13 cellular contexts compared by ENCODE assay signal in genomic region chr3:187264051-187264450, GRCh38. TPM values are rescaled to one million over a fixed set of nuclear protein-coding genes. Genes with fewer than 3 reads are reported as not detected.
DNase-seq lines count a peak whose midpoint lies in the region; ATAC-seq, FAIRE-seq and TF ChIP-seq lines count a peak whose summit lies in the region.
"Had no signal": no experiment of that assay in that cellular context is flagged by ENCODE, and none has a peak within 500 bp of the region (broad histone marks: within the 10 kb centered on the region; RNA-seq: fewer than 3 reads in every experiment).

No MANE protein-coding gene starts in this region.

- H3K27me3 Mint-ChIP-seq in Calu3 (ENCODE audit: unreplicated experiment) (no peaks in the 10 kb centered on the region), H9 (ENCODE audit: low read depth) (no peaks in the 10 kb centered on the region)

- no peaks in the 10 kb centered on the region for H3K79me2 ChIP-seq in H9 (ENCODE audit: insufficient read depth, low read length)

- no peak overlapping the region for H2BK12ac ChIP-seq in H9 (ENCODE audit: insufficient read length, low read depth, low read length)

- intact Hi-C loops in Calu3 (cut with micrococcal nuclease; ENCODE audit: unreplicated experiment) (no loop called here), pancreas (cut with DNase I) (no loop called here)

- H3K27ac ChIP-seq in pancreas = peak overlapping the region in 2 of 4 donors; percentile 28 to 56
- no peak overlapping the region for H3K27ac ChIP-seq in H9 (ENCODE audit: insufficient read length, low read depth, low read length)
- no peak overlapping the region for H3K27ac ChIP-seq in caudate nucleus (ENCODE audit: low read depth, low read length)

- H3K36me3 ChIP-seq in pancreas = no peaks in the 10 kb centered on the region

- FAIRE-seq in pancreas (lab: Jason Lieb, UNC) = no peak

- H3K4me3 Mint-ChIP-seq in Calu3 (ENCODE audit: low read depth, unreplicated experiment) (no peak overlapping the region), H9 (no peak overlapping the region)

- no peak overlapping the region for H4K5ac ChIP-seq in H9 (ENCODE audit: insufficient read length, low read depth, low read length)

- H3K79me1 ChIP-seq in H9 (ENCODE audit: insufficient read depth, low read depth, low read length, poor library complexity, severe bottlenecking) = no peaks in the 10 kb centered on the region

- ATAC-seq in pancreas (peak; percentile 93 to 96 (median 96)), HG03097 (IDR thresholded peaks at IDR 0.05; ENCODE audit: low FRiP score, unreplicated experiment) (no peak)

- H3K9me3 Mint-ChIP-seq in Calu3 (ENCODE audit: low read depth, unreplicated experiment) (no peaks in the 10 kb centered on the region), H9 (peaks cover 4 to 5% of the 10 kb centered on the region in 2 experiments)

- no peaks in the 10 kb centered on the region for H3K36me3 Mint-ChIP-seq in Calu3 (ENCODE audit: insufficient read depth, unreplicated experiment)
- peaks cover 0 to 5% (median 4%) of the 10 kb centered on the region in 3 experiments; a peak in 3 of 7 replicates for H3K36me3 Mint-ChIP-seq in H9 (ENCODE audit: insufficient read depth in 1 of 3, low read depth in 3 of 3)

- H3K4me3 ChIP-seq in fibroblast of the aortic adventitia (ENCODE audit: low read depth, low read length) = no peak overlapping the region
- no peak overlapping the region for H3K4me3 ChIP-seq in pancreas

- H3K4me1 Mint-ChIP-seq in Calu3 (ENCODE audit: low read depth, unreplicated experiment) (peaks cover 44% of the 10 kb centered on the region), H9 (peaks cover 6 to 7% of the 10 kb centered on the region in 2 experiments)

- DNase-seq in Calu3 = peak; percentile 47
- DNase-seq in NCI-H510A treated with DMSO at 0.1 percent for 48 hours (lab: John Stamatoyannopoulos, UW) = peak; percentile 43
- DNase-seq in fibroblast of the aortic adventitia (ENCODE audit: low read depth) = peak; percentile 81
- DNase-seq in pancreas = peak in 1 of 6 donors; percentile 20
- DNase-seq in H9 = no peak
- DNase-seq in NCI-H1930 (lab: John Stamatoyannopoulos, UW) = no peak
- DNase-seq in caudate nucleus (lab: John Stamatoyannopoulos, UW) = no peak
- DNase-seq: activated T-cell treated with anti-CD3 and anti-CD28 coated beads, Interleukin-2, amount 50 U/mL, for 1 hour; erythroblast; NCI-H1694 treated with DMSO at 0.1 percent for 48 hours; occipital lobe had no signal

- no peak overlapping the region for H3K18ac ChIP-seq in H9 (ENCODE audit: insufficient read length, low read depth, low read length)

- no peak overlapping the region for H3K14ac ChIP-seq in H9 (ENCODE audit: insufficient read depth, low read length)

- H4K91ac ChIP-seq in H9 (ENCODE audit: insufficient read length, low read depth, low read length) = no peak overlapping the region

- no peak overlapping the region for H3K4me2 ChIP-seq in H9 (ENCODE audit: insufficient read depth, insufficient read length, low read length)

- CTCF ChIA-PET in Calu3 (lab: Charles Lee) = interaction anchor here (0.6 to 3.3 kb wide), 8 partner anchors 9 to 1873 kb away, joined by 3 to 14 read pairs (median 4); no protein-coding TSS in a partner anchor

- H2BK20ac ChIP-seq in H9 (ENCODE audit: low read depth, low read length, poor library complexity, severe bottlenecking) = no peak overlapping the region

- H3K9me3 ChIP-seq in pancreas = no peaks in the 10 kb centered on the region
- no peaks in the 10 kb centered on the region for H3K9me3 ChIP-seq in H9 (ENCODE audit: control insufficient read depth, low read depth, low read length)

- no peaks in the 10 kb centered on the region for H4K20me1 ChIP-seq in H9 (ENCODE audit: control insufficient read depth, insufficient read depth, insufficient read length)

- no peak overlapping the region for H3K4ac ChIP-seq in H9 (ENCODE audit: low read depth, low read length)

- no peak overlapping the region for H3K23ac ChIP-seq in H9 (ENCODE audit: insufficient read length, low read depth, low read length)

- no peak overlapping the region for H3T11ph ChIP-seq in H9 (ENCODE audit: low read length)

- H3K27ac Mint-ChIP-seq in Calu3 (ENCODE audit: unreplicated experiment) = peak overlapping the region; percentile 7
- H3K27ac Mint-ChIP-seq in H9 = no peak overlapping the region

- no peak overlapping the region for H3K9ac ChIP-seq in H9 (ENCODE audit: extremely low read depth, insufficient read length, low read length)

- H3K4me1 ChIP-seq in pancreas = peaks cover 9 to 25% (median 16%) of the 10 kb centered on the region in 3 donors
- H3K4me1 ChIP-seq in H9 (ENCODE audit: insufficient read depth, low read length) = no peaks in the 10 kb centered on the region

- no peak overlapping the region for H2BK15ac ChIP-seq in H9 (ENCODE audit: low read depth, low read length)

- H2AFZ ChIP-seq in H9 (ENCODE audit: low read length) = no peak overlapping the region

- H4K8ac ChIP-seq in H9 (replicated peaks; ENCODE audit: insufficient read length, low read depth, low read length) = no peak overlapping the region

- H3K27me3 ChIP-seq in pancreas (no peaks in the 10 kb centered on the region), H9 (ENCODE audit: insufficient read depth, low read length) (no peaks in the 10 kb centered on the region)

- TF ChIP-seq CTCF in Calu3 (IDR thresholded peaks at IDR 0.05; ENCODE audit: unreplicated experiment) = no peak
- TF ChIP-seq CTCF in fibroblast of the aortic adventitia (IDR thresholded peaks at IDR 0.05; ENCODE audit: insufficient read depth, low read length) = no peak
- no peak for TF ChIP-seq CTCF in pancreas (IDR thresholded peaks at IDR 0.05)
- TF ChIP-seq CTCF in H9 (conservative IDR thresholded peaks at IDR 0.05) = no peak

- 8 to 11% methylated on average over 4 of the region's 4 CpGs for WGBS in pancreas, 2 donors
- no CpG with 5 or more reads among the region's 4 CpGs for WGBS in H9 (ENCODE audit: extremely low coverage, insufficient read length, low lambda C conversion rate)

- no peak overlapping the region for H2AK5ac ChIP-seq in H9 (ENCODE audit: insufficient read length, low read length)

- no peak overlapping the region for H3K56ac ChIP-seq in H9 (ENCODE audit: insufficient read length, low read depth, low read length)

- H3K23me2 ChIP-seq in H9 (ENCODE audit: insufficient read length, low read depth, low read length, poor library complexity, severe bottlenecking) = no peaks in the 10 kb centered on the region

- H2BK5ac ChIP-seq in H9 (ENCODE audit: insufficient read length, low read length) = no peak overlapping the region

- no peak overlapping the region for H2BK120ac ChIP-seq in H9 (ENCODE audit: low read depth, low read length, poor library complexity, severe bottlenecking)

- no TSS peak for BruUV-seq in Calu3 (replicated peaks; lab: Mats Ljungman, UMichigan)

RNA-seq across cellular contexts. Expression of gene MASP1, which starts 27.5 kb away (rescaled TPM):
- 0.17 and 0.59 TPM in 2 replicates for total RNA-seq in Calu3 (2022)
- 4.8 and 19.2 TPM in 2 replicates for total RNA-seq in fibroblast of the aortic adventitia (ENCODE audit: low replicate concordance)
- total RNA-seq in pancreas = 1 to 10 TPM in 2 of 6 donors, under 1 TPM in 4; 0.06 to 1.3 (median 0.43) TPM
- polyA plus RNA-seq in pancreas = under 1 TPM; 0.30 to 0.31 TPM
- 1.0 and 1.1 TPM in 2 replicates for total RNA-seq in H9 (2021)
- total RNA-seq: T-helper 1 cell treated with Interleukin-12 subunit alpha and Interleukin-12 subunit beta and Interleukin-4 antibody, amounts not matched to agents 30 ng/mL and 1 ng/mL, for 36 hours had no signal

Comparison
In these comparisons a context has a peak if more than half of its experiments do, and no peak if none do; other contexts are left out.
1. DNase-seq: peak in Calu3 (single experiment), NCI-H510A treated with DMSO at 0.1 percent for 48 hours (single experiment) and fibroblast of the aortic adventitia (single experiment); none in H9 (single experiment), NCI-H1930 (0 of 2) and caudate nucleus (0 of 61).